9 cellular contexts compared by ENCODE assay signal in genomic region chr5:36373527-36374086, GRCh38.
A peak's percentile ranks its signal among the peaks of the same experiment; 100 is the strongest.
DNase-seq lines count a peak whose midpoint lies in the region; ATAC-seq, FAIRE-seq and TF ChIP-seq lines count a peak whose summit lies in the region.
"Had no signal": no experiment of that assay in that cellular context is flagged by ENCODE, and none has a peak within 500 bp of the region (broad histone marks: within the 10 kb centered on the region; RNA-seq: fewer than 3 reads in every experiment).

No MANE protein-coding gene starts in this region.

- H3K36me3 ChIP-seq in mammary epithelial cell (ENCODE audit: insufficient read depth, low read length) (no peaks in the 10 kb centered on the region), left lung (no peaks in the 10 kb centered on the region), urinary bladder (ENCODE audit: insufficient read depth) (no peaks in the 10 kb centered on the region)

- WGBS in mammary epithelial cell (ENCODE audit: low coverage, missing lambda C conversion rate), result 54% methylated on average over 8 of the region's 8 CpGs
- 80% methylated on average over 8 of the region's 8 CpGs for WGBS in urinary bladder

- CTCF ChIA-PET in mammary epithelial cell (lab: Charles Lee; ENCODE audit: low non-redundant PET), result no interaction called here

- no TSS peak for BruUV-seq in mammary epithelial cell (replicated peaks; lab: Mats Ljungman, UMichigan)

- in situ Hi-C loops in mammary epithelial cell (cut with MboI; ENCODE audit: low sequenced_read_pairs in 2 of 2), result no loop called here

- H3K9me3 ChIP-seq in mammary epithelial cell (replicated peaks; ENCODE audit: insufficient read depth, low read length) (no peaks in the 10 kb centered on the region), left lung (no peaks in the 10 kb centered on the region)

- H3K4me1 ChIP-seq in mammary epithelial cell (ENCODE audit: insufficient read depth, low read length) (peaks cover 28% of the 10 kb centered on the region), left lung (peaks cover 10 to 16% of the 10 kb centered on the region in 2 donors), urinary bladder (ENCODE audit: insufficient read depth) (peaks cover 1% of the 10 kb centered on the region)

- H4K20me1 ChIP-seq in mammary epithelial cell (ENCODE audit: insufficient read depth, low read length), result no peaks in the 10 kb centered on the region

- no peak overlapping the region for H3K9ac ChIP-seq in mammary epithelial cell (ENCODE audit: insufficient read depth, low read length)

- H3K79me2 ChIP-seq in mammary epithelial cell (ENCODE audit: insufficient read depth, low read length), result no peaks in the 10 kb centered on the region

- no peak for FAIRE-seq in D721Med (lab: Jason Lieb, UNC)

- peak overlapping the region; percentile 38 for H3K27ac ChIP-seq in mammary epithelial cell (ENCODE audit: insufficient read depth, low read depth, low read length)
- H3K27ac ChIP-seq in left lung, result peak overlapping the region; percentile 62 to 76
- peak overlapping the region; percentile 58 for H3K27ac ChIP-seq in urinary bladder (ENCODE audit: low read depth)
- H3K27ac ChIP-seq: VCaP had no signal

- intact Hi-C loops in mammary epithelial cell (cut with micrococcal nuclease) (no loop called here), left lung (cut with DNase I) (no loop called here)

- peak overlapping the region; percentile 69 for H2AFZ ChIP-seq in mammary epithelial cell (ENCODE audit: low read depth, low read length)

- ATAC-seq in left lung, result peak; percentile 93
- no peak for ATAC-seq in HG02840 (IDR thresholded peaks at IDR 0.05; ENCODE audit: low FRiP score, unreplicated experiment)

- no peaks in the 10 kb centered on the region for H3K27me3 ChIP-seq in mammary epithelial cell (ENCODE audit: insufficient read depth, low read length)
- no peaks in the 10 kb centered on the region for H3K27me3 ChIP-seq in left lung

- no peak overlapping the region for H3K4me3 ChIP-seq in mammary epithelial cell (replicated peaks in 1 of 3; ENCODE audit: insufficient read depth in 1 of 3, low read depth in 2 of 3, low read length in 3 of 3)
- no peak overlapping the region for H3K4me3 ChIP-seq in left lung
- no peak overlapping the region for H3K4me3 ChIP-seq in urinary bladder (ENCODE audit: low read depth, low read length)

- dilution Hi-C loops in mammary epithelial cell (cut with HindIII; ENCODE audit: low sequenced_read_pairs), result no loop called here

- peak overlapping the region; percentile 20 for H3K4me2 ChIP-seq in mammary epithelial cell (ENCODE audit: insufficient read depth, low read depth, low read length)

- DNase-seq in LHCN-M2 (ENCODE audit: low read depth) (peak; percentile 91), mammary epithelial cell (peak; percentile 93), left lung (peak; percentile 42 to 82), D721Med (ENCODE audit: insufficient read length, low spot score) (no peak), NCI-H1092 treated with DMSO at 0.1 percent for 48 hours (lab: John Stamatoyannopoulos, UW) (no peak)
- DNase-seq: dermis blood vessel endothelial cell had no signal

- TF ChIP-seq CTCF in mammary epithelial cell (conservative IDR thresholded peaks at IDR 0.05 in 1 of 2, IDR thresholded peaks at IDR 0.05 in 1 of 2; ENCODE audit: extremely low read depth in 1 of 2, insufficient read depth in 1 of 2, low read depth in 1 of 2, low read length in 2 of 2) (no peak), left lung (IDR thresholded peaks at IDR 0.05) (no peak), D721Med (IDR thresholded peaks at IDR 0.05; ENCODE audit: insufficient read depth, missing control alignments) (no peak)

Comparison
In these comparisons a context has a peak if more than half of its experiments do, and no peak if none do; other contexts are left out.
1. DNase-seq: peak in LHCN-M2 (single experiment), mammary epithelial cell (single experiment) and left lung (2 of 2); none in D721Med (single experiment) and NCI-H1092 treated with DMSO at 0.1 percent for 48 hours (single experiment).
2. Peak in every context shown above with its lines, with median percentiles within 50 percentile points of each other: H3K27ac ChIP-seq.